ENCODE assay signal across 8 cellular contexts in the genomic region with DNA sequence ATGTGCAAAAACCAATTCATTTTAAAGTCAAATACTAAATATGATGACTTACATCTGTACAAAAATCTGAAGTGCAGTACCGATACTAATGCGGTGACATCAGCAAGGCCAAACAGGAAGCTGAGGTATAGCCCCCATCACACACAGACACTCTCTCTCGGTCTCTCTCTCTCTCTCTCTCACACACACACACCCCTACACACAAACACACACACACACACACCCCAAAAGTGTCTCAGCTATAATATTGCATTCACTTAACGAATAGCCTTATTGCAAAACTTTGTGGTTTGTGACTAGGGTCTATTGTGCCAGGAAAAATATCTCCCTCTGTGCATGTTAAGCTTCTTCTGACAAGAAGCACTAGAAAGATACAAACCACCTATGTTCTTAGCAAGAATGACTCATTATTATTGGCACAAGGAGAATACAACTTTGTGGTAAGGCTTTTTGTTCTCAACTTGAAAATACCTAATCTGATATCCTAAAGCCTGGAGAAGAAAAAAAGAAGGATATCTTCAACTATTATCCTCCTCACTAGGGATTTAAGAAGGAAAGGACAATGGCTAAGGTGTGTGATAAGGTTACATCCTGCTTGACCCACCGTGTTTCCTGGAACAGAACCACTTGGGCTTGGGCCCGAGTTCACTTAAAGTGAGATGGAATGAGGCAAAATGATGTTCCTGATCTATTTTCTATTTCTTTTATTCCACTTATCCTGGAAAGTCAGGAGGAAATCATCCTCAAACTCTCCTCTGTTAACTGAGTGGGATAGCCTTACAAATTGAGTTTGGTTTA.
DNase-seq lines count a peak whose midpoint lies in the region; ATAC-seq and TF ChIP-seq lines count a peak whose summit lies in the region.

No MANE protein-coding gene starts in this region.

- H3K36me3 ChIP-seq in OCI-LY7 (ENCODE audit: insufficient read depth, low read length), result no peaks in the 10 kb centered on the region
- peaks cover 0 to 54% of the 10 kb centered on the region in 2 experiments for H3K36me3 ChIP-seq in mesenchymal stem cell (ENCODE audit: control insufficient read depth in 1 of 2, insufficient read depth in 2 of 2, low read depth in 1 of 2, low read length in 2 of 2)
- no peaks in the 10 kb centered on the region for H3K36me3 ChIP-seq in uterus

- H3K4me2 ChIP-seq in OCI-LY7 (ENCODE audit: low read length) (no peak overlapping the region), mesenchymal stem cell (ENCODE audit: low read length, poor library complexity, severe bottlenecking) (no peak overlapping the region)

- 59% methylated on average over 5 of the region's 6 CpGs for WGBS in mesenchymal stem cell

- H3K4me3 Mint-ChIP-seq in activated naive CD8-positive, alpha-beta T cell treated with anti-CD3 and anti-CD28 coated beads, Interleukin-2, amount 10 ng/mL, durations not matched to agents 7 days and 5 days, result peak overlapping the region; percentile 43

- peaks cover 5% of the 10 kb centered on the region for H3K9me3 Mint-ChIP-seq in activated naive CD8-positive, alpha-beta T cell treated with anti-CD3 and anti-CD28 coated beads, Interleukin-2, amount 10 ng/mL, durations not matched to agents 7 days and 5 days

- H3K4ac ChIP-seq in mesenchymal stem cell (ENCODE audit: low read depth in 1 of 2, low read length in 2 of 2), result no peak overlapping the region

- H3K9ac ChIP-seq in mesenchymal stem cell (ENCODE audit: low read length), result peak overlapping the region; percentile 47

- H3K79me2 ChIP-seq in OCI-LY7 (ENCODE audit: insufficient read depth, low read depth, low read length), result no peaks in the 10 kb centered on the region

- H3K27ac ChIP-seq in OCI-LY7 (ENCODE audit: low read depth, low read length, poor library complexity, severe bottlenecking) (no peak overlapping the region), mesenchymal stem cell (ENCODE audit: low read length, poor library complexity, severe bottlenecking) (no peak overlapping the region), uterus (peak overlapping the region; percentile 82 to 86)

- H2BK15ac ChIP-seq in mesenchymal stem cell (ENCODE audit: low read depth, poor library complexity, severe bottlenecking), result no peak overlapping the region

- H3K9me3 ChIP-seq in OCI-LY7 (ENCODE audit: low read length) (no peaks in the 10 kb centered on the region), mesenchymal stem cell (ENCODE audit: control insufficient read depth, low read length) (peaks cover 5% of the 10 kb centered on the region), uterus (no peaks in the 10 kb centered on the region)

- H3K27me3 Mint-ChIP-seq in activated naive CD8-positive, alpha-beta T cell treated with anti-CD3 and anti-CD28 coated beads, Interleukin-2, amount 10 ng/mL, durations not matched to agents 7 days and 5 days, result no peaks in the 10 kb centered on the region

- no peak overlapping the region for H4K91ac ChIP-seq in mesenchymal stem cell (ENCODE audit: low read length)

- no peak overlapping the region for H3K18ac ChIP-seq in mesenchymal stem cell (ENCODE audit: low read depth in 1 of 2, low read length in 2 of 2)

- no peak overlapping the region for H2BK120ac ChIP-seq in mesenchymal stem cell (ENCODE audit: low read depth, low read length)

- no peak for DNase-seq in OCI-LY7 (ENCODE audit: low spot score)
- peak; percentile 39 for DNase-seq in activated naive CD8-positive, alpha-beta T cell treated with anti-CD3 and anti-CD28 coated beads, Interleukin-2, amount 10 ng/mL, durations not matched to agents 7 days and 5 days
- DNase-seq in mesenchymal stem cell, result peak; percentile 88
- DNase-seq in uterus, result no peak
- DNase-seq in iPS-NIHi11 (ENCODE audit: low spot score), result no peak
- DNase-seq in occipital lobe (lab: John Stamatoyannopoulos, UW), result no peak

- no TSS peak for BruUV-seq in OCI-LY7 (replicated peaks; lab: Mats Ljungman, UMichigan)

- H4K8ac ChIP-seq in mesenchymal stem cell (ENCODE audit: low read length), result no peak overlapping the region

- H3K4me3 ChIP-seq in OCI-LY7 (ENCODE audit: low read depth, low read length, poor library complexity, severe bottlenecking), result no peak overlapping the region
- H3K4me3 ChIP-seq in mesenchymal stem cell (ENCODE audit: insufficient read depth in 1 of 2, low read depth in 1 of 2, low read length in 2 of 2), result peak overlapping the region in 1 of 2 experiments; percentile 13
- H3K4me3 ChIP-seq in uterus, result no peak overlapping the region

- no peak for TF ChIP-seq POLR2A in uterus (IDR thresholded peaks at IDR 0.05)

- H3K27ac Mint-ChIP-seq in activated naive CD8-positive, alpha-beta T cell treated with anti-CD3 and anti-CD28 coated beads, Interleukin-2, amount 10 ng/mL, durations not matched to agents 7 days and 5 days, result peak overlapping the region; percentile 83

- H2AK5ac ChIP-seq in mesenchymal stem cell (ENCODE audit: low read length, severe bottlenecking), result no peak overlapping the region

- H3K14ac ChIP-seq in mesenchymal stem cell (ENCODE audit: low read length in 2 of 2), result no peak overlapping the region

- no peaks in the 10 kb centered on the region for H3K79me1 ChIP-seq in mesenchymal stem cell (replicated peaks; ENCODE audit: low read length, poor library complexity, severe bottlenecking)

- POLR2A ChIA-PET in OCI-LY7 (lab: Charles Lee), result no interaction called here
- POLR2A ChIA-PET in activated naive CD8-positive, alpha-beta T cell treated with anti-CD3 and anti-CD28 coated beads, Interleukin-2, amount 10 ng/mL, durations not matched to agents 7 days and 5 days (lab: Charles Lee), result interaction anchor here (0.6 to 1.2 kb wide), 5 partner anchors 21 to 107 kb away, joined by 3 to 7 read pairs (median 3); partner anchors contain the start of gene NIBAN1

- H2AFZ ChIP-seq in OCI-LY7 (ENCODE audit: low read length) (0 out of 2 replicates have a peak overlapping the region, but pooled peaks have one; percentile 3), mesenchymal stem cell (ENCODE audit: low read depth, low read length) (no peak overlapping the region)

- TF ChIP-seq CTCF in OCI-LY7 (conservative IDR thresholded peaks at IDR 0.05; ENCODE audit: low read length), result no peak
- TF ChIP-seq CTCF in uterus (IDR thresholded peaks at IDR 0.05), result no peak

- H2BK12ac ChIP-seq in mesenchymal stem cell (ENCODE audit: low read length in 2 of 2), result no peak overlapping the region

- H3K4me1 ChIP-seq in OCI-LY7 (ENCODE audit: insufficient read depth, low read length, poor library complexity, severe bottlenecking) (no peaks in the 10 kb centered on the region), mesenchymal stem cell (ENCODE audit: control insufficient read depth, insufficient read depth, low read depth, low read length) (no peaks in the 10 kb centered on the region), uterus (peaks cover 0 to 5% of the 10 kb centered on the region in 2 donors)

- intact Hi-C loops in OCI-LY7 (cut with micrococcal nuclease; ENCODE audit: unreplicated experiment) (no loop called here), uterus (cut with DNase I; ENCODE audit: low total_unique reads) (no loop called here)

- ATAC-seq in GM18502 (IDR thresholded peaks at IDR 0.05; ENCODE audit: poor library complexity, unreplicated experiment) (peak; percentile 98), HG02678 (IDR thresholded peaks at IDR 0.05; ENCODE audit: unreplicated experiment) (peak; percentile 95)
- peak; percentile 96 for ATAC-seq in activated naive CD8-positive, alpha-beta T cell treated with anti-CD3 and anti-CD28 coated beads, Interleukin-2, amount 10 ng/mL, durations not matched to agents 7 days and 5 days (ENCODE audit: low read depth)

- H3K9me2 ChIP-seq in OCI-LY7 (ENCODE audit: insufficient read depth, low read length), result no peaks in the 10 kb centered on the region

- peaks cover 28% of the 10 kb centered on the region for H3K4me1 Mint-ChIP-seq in activated naive CD8-positive, alpha-beta T cell treated with anti-CD3 and anti-CD28 coated beads, Interleukin-2, amount 10 ng/mL, durations not matched to agents 7 days and 5 days

- H3K36me3 Mint-ChIP-seq in activated naive CD8-positive, alpha-beta T cell treated with anti-CD3 and anti-CD28 coated beads, Interleukin-2, amount 10 ng/mL, durations not matched to agents 7 days and 5 days, result peaks cover 16% of the 10 kb centered on the region

- H3K23ac ChIP-seq in mesenchymal stem cell (ENCODE audit: low read length in 2 of 2), result no peak overlapping the region

- H2BK5ac ChIP-seq in mesenchymal stem cell (ENCODE audit: low read depth, low read length, poor library complexity, severe bottlenecking), result no peak overlapping the region

- CTCF ChIA-PET in OCI-LY7 (lab: Charles Lee; ENCODE audit: unreplicated experiment), result no interaction called here

- H3K27me3 ChIP-seq in mesenchymal stem cell (ENCODE audit: control insufficient read depth in 1 of 2, insufficient read depth in 1 of 2, low read length in 2 of 2) (no peaks in the 10 kb centered on the region), uterus (no peaks in the 10 kb centered on the region)

- no peaks in the 10 kb centered on the region for H4K20me1 ChIP-seq in OCI-LY7 (ENCODE audit: insufficient read depth, low read length)

Comparison
In these comparisons a context has a peak if more than half of its experiments do, and no peak if none do; other contexts are left out.
1. DNase-seq: peak in activated naive CD8-positive, alpha-beta T cell treated with anti-CD3 and anti-CD28 coated beads, Interleukin-2, amount 10 ng/mL, durations not matched to agents 7 days and 5 days (single experiment) and mesenchymal stem cell (single experiment); none in OCI-LY7 (single experiment), uterus (0 of 2), iPS-NIHi11 (single experiment) and occipital lobe (single experiment).
2. H3K27ac ChIP-seq: peak in uterus (2 of 2); none in OCI-LY7 (single experiment) and mesenchymal stem cell (single experiment).
3. Peak in every context shown above with its lines, with median percentiles within 50 percentile points of each other: ATAC-seq.